Comparison of ENCODE assay signal across 21 cellular contexts in genomic region chr6:139270249-139270648, GRCh38. TPM values are rescaled to one million over a fixed set of nuclear protein-coding genes. Genes with fewer than 3 reads are reported as not detected.
A peak's percentile ranks its signal among the peaks of the same experiment; 100 is the strongest.
DNase-seq lines count a peak whose midpoint lies in the region; ATAC-seq and TF ChIP-seq lines count a peak whose summit lies in the region.
"Had no signal": no experiment of that assay in that cellular context is flagged by ENCODE, and none has a peak within 500 bp of the region (broad histone marks: within the 10 kb centered on the region; RNA-seq: fewer than 3 reads in every experiment).

No MANE protein-coding gene starts in this region.

- ATAC-seq in GM18502 (IDR thresholded peaks at IDR 0.05; ENCODE audit: poor library complexity, unreplicated experiment) (peak; percentile 17), activated B cell treated with CpG ODN at 0.5 μM for 24 hours (ENCODE audit: low read depth) (no peak), body of pancreas (no peak), HG02870 (IDR thresholded peaks at IDR 0.05; ENCODE audit: unreplicated experiment) (no peak)
- peak; percentile 35 for ATAC-seq in stimulated activated memory B cell treated with anti-CD40 and anti-IgM and Interleukin-4, amounts not matched to agents 10 μg/mL and 1 μg/mL and 100 μg/mL, for 72 hours
- ATAC-seq: K562, SK-N-SH treated with all-trans-retinoic acid at 6 μM for 48 hours had no signal

- TF ChIP-seq POLR2A in body of pancreas (IDR thresholded peaks at IDR 0.05), result no peak

- H3K27ac Mint-ChIP-seq in IgD-negative memory B cell, result peak overlapping the region; percentile 52 to 97 (median 95)
- peak overlapping the region; percentile 96 for H3K27ac Mint-ChIP-seq in activated B cell treated with CpG ODN at 0.5 μM for 24 hours
- H3K27ac Mint-ChIP-seq in stimulated activated memory B cell treated with anti-CD40 and anti-IgM and Interleukin-4, amounts not matched to agents 10 μg/mL and 1 μg/mL and 100 μg/mL, for 72 hours, result peak overlapping the region; percentile 94
- H3K27ac Mint-ChIP-seq: T-helper 17 cell had no signal

- no peaks in the 10 kb centered on the region for H3K9me3 ChIP-seq in body of pancreas
- H3K9me3 ChIP-seq: Caco-2 had no signal

- intact Hi-C loops in activated B cell treated with CpG ODN at 0.5 μM for 24 hours (cut with micrococcal nuclease) (loop anchor here (2.0 to 5.0 kb wide), 5 partner anchors 19 to 243 kb away; partner anchors contain the start of genes ABRACL and HECA), body of pancreas (cut with DNase I) (no loop called here)

- no peaks in the 10 kb centered on the region for H3K9me3 Mint-ChIP-seq in IgD-negative memory B cell
- H3K9me3 Mint-ChIP-seq in activated B cell treated with CpG ODN at 0.5 μM for 24 hours, result no peaks in the 10 kb centered on the region
- peaks cover 3% of the 10 kb centered on the region for H3K9me3 Mint-ChIP-seq in stimulated activated memory B cell treated with anti-CD40 and anti-IgM and Interleukin-4, amounts not matched to agents 10 μg/mL and 1 μg/mL and 100 μg/mL, for 72 hours

- POLR2A ChIA-PET in activated B cell treated with CpG ODN at 0.5 μM for 24 hours (lab: Charles Lee), result interaction anchor here (0.6 to 5.2 kb wide), 12 partner anchors 10 to 1387 kb away, joined by 3 to 56 read pairs (median 5); partner anchors contain the start of genes CITED2 and TXLNB

- H3K36me3 Mint-ChIP-seq in IgD-negative memory B cell (peaks cover 4% of the 10 kb centered on the region), activated B cell treated with CpG ODN at 0.5 μM for 24 hours (ENCODE audit: low read depth) (peaks cover 6% of the 10 kb centered on the region)
- H3K36me3 Mint-ChIP-seq in stimulated activated memory B cell treated with anti-CD40 and anti-IgM and Interleukin-4, amounts not matched to agents 10 μg/mL and 1 μg/mL and 100 μg/mL, for 72 hours, result peaks cover 25% of the 10 kb centered on the region

- H3K27ac ChIP-seq in body of pancreas, result no peak overlapping the region

- DNase-seq in activated B cell treated with CpG ODN at 0.5 μM for 24 hours, result no peak
- DNase-seq in GM20000 (ENCODE audit: low spot score), result no peak
- no peak for DNase-seq in body of pancreas
- DNase-seq: ACHN, AML-193, Caco-2, EL, H7, NCI-H1048, NCI-H1436 treated with DMSO at 0.1 percent for 48 hours, NCI-H2029 treated with DMSO at 0.1 percent for 48 hours, NCI-H774, SHP77, T-helper 17 cell had no signal

- H3K4me3 Mint-ChIP-seq in IgD-negative memory B cell, result peak overlapping the region; percentile 72 to 92 (median 82)
- H3K4me3 Mint-ChIP-seq in activated B cell treated with CpG ODN at 0.5 μM for 24 hours, result peak overlapping the region; percentile 75
- peak overlapping the region; percentile 77 for H3K4me3 Mint-ChIP-seq in stimulated activated memory B cell treated with anti-CD40 and anti-IgM and Interleukin-4, amounts not matched to agents 10 μg/mL and 1 μg/mL and 100 μg/mL, for 72 hours
- H3K4me3 Mint-ChIP-seq: T-helper 17 cell had no signal

- no peaks in the 10 kb centered on the region for H3K27me3 ChIP-seq in body of pancreas

- no peak overlapping the region for H3K4me3 ChIP-seq in body of pancreas
- H3K4me3 ChIP-seq: K562 had no signal

- CTCF ChIA-PET in activated B cell treated with CpG ODN at 0.5 μM for 24 hours (lab: Charles Lee), result interaction anchor here (1.1 to 2.4 kb wide), 6 partner anchors 19 to 145 kb away, joined by 5 to 10 read pairs (median 6); partner anchors contain the start of genes CITED2 and TXLNB

- H3K4me1 Mint-ChIP-seq in IgD-negative memory B cell (peaks cover 43 to 46% (median 44%) of the 10 kb centered on the region in 3 donors), activated B cell treated with CpG ODN at 0.5 μM for 24 hours (peaks cover 80% of the 10 kb centered on the region)
- H3K4me1 Mint-ChIP-seq in stimulated activated memory B cell treated with anti-CD40 and anti-IgM and Interleukin-4, amounts not matched to agents 10 μg/mL and 1 μg/mL and 100 μg/mL, for 72 hours, result peaks cover 68% of the 10 kb centered on the region

- 85 to 88% methylated on average over 5 of the region's 5 CpGs for WGBS in body of pancreas, 2 donors

- H3K4me1 ChIP-seq in body of pancreas, result no peaks in the 10 kb centered on the region
- H3K4me1 ChIP-seq: Caco-2 had no signal

- TF ChIP-seq CTCF in activated B cell treated with CpG ODN at 0.5 μM for 24 hours (IDR thresholded peaks at IDR 0.05) (no peak), GM20000 (IDR thresholded peaks at IDR 0.05; ENCODE audit: extremely low read depth, missing control alignments) (no peak), body of pancreas (IDR thresholded peaks at IDR 0.05) (no peak)

- no peaks in the 10 kb centered on the region for H3K36me3 ChIP-seq in body of pancreas (replicated peaks in 1 of 2; ENCODE audit: insufficient read depth in 1 of 2, low read depth in 2 of 2)

- no peaks in the 10 kb centered on the region for H3K27me3 Mint-ChIP-seq in IgD-negative memory B cell
- no peaks in the 10 kb centered on the region for H3K27me3 Mint-ChIP-seq in activated B cell treated with CpG ODN at 0.5 μM for 24 hours
- no peaks in the 10 kb centered on the region for H3K27me3 Mint-ChIP-seq in stimulated activated memory B cell treated with anti-CD40 and anti-IgM and Interleukin-4, amounts not matched to agents 10 μg/mL and 1 μg/mL and 100 μg/mL, for 72 hours
- H3K27me3 Mint-ChIP-seq: T-helper 17 cell had no signal

RNA-seq across cellular contexts. Expression of gene TXLNB, which starts 21.5 kb away (rescaled TPM):
- polyA plus RNA-seq in IgD-negative memory B cell, result 1.9 TPM
- 1.9 and 2.4 TPM in 2 replicates for total RNA-seq in activated B cell treated with CpG ODN at 0.5 μM for 24 hours
- total RNA-seq in body of pancreas, result not detected
- total RNA-seq: Caco-2, H7, K562, NCI-H460 had no signal
- polyA plus RNA-seq: K562 had no signal

Comparison
In these comparisons a context has a peak if more than half of its experiments do, and no peak if none do; other contexts are left out.
1. ATAC-seq: peak in GM18502 (single experiment) and stimulated activated memory B cell treated with anti-CD40 and anti-IgM and Interleukin-4, amounts not matched to agents 10 μg/mL and 1 μg/mL and 100 μg/mL, for 72 hours (single experiment); none in activated B cell treated with CpG ODN at 0.5 μM for 24 hours (single experiment), body of pancreas (single experiment) and HG02870 (single experiment).
2. Peak in every context shown above with its lines, with median percentiles within 50 percentile points of each other: H3K27ac Mint-ChIP-seq and H3K4me3 Mint-ChIP-seq.